Comparison of ENCODE assay signal across 6 cellular contexts in genomic region chr5:119721775-119722174, GRCh38.
"Had no signal": no experiment of that assay in that cellular context is flagged by ENCODE, and none has a peak within 500 bp of the region (broad histone marks: within the 10 kb centered on the region; RNA-seq: fewer than 3 reads in every experiment).

No MANE protein-coding gene starts in this region.

- ATAC-seq: K562 had no signal

- H3K27ac ChIP-seq: HL-60 had no signal

- FAIRE-seq: HTR-8/SVneo, K562 had no signal

- DNase-seq: IMR-90, KBM-7, KG1 had no signal

- H3K4me3 ChIP-seq: K562 had no signal
